ENCODE assay signal across 13 cellular contexts in the genomic region with DNA sequence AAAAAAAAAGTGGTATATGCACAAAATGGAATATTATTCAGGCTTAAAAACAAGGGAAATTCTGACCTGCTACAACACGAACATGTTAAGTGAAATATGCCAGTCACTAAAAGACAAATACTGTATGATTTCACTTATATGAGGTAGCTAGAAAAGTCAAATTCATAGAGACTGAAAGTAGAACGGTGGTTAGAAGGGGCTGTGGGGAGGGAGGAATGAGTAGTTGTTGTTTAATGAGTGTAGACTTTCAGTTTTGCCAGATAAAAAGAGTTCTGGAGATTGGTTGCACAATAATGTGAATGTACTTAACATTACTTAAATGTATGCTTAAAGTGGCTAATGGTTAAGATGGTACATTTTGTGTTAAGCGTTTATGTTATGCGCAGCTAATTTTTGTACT.
DNase-seq lines count a peak whose midpoint lies in the region; ATAC-seq, FAIRE-seq and TF ChIP-seq lines count a peak whose summit lies in the region.
"Had no signal": no experiment of that assay in that cellular context is flagged by ENCODE, and none has a peak within 500 bp of the region (broad histone marks: within the 10 kb centered on the region; RNA-seq: fewer than 3 reads in every experiment).

No MANE protein-coding gene starts in this region.

- no peaks in the 10 kb centered on the region for H3K36me3 ChIP-seq in heart right ventricle

- H3K4me3 Mint-ChIP-seq in T-helper 1 cell treated with Interleukin-12 subunit alpha and Interleukin-12 subunit beta and Interleukin-4 antibody, amounts not matched to agents 30 μg/mL and 1 μg/mL, for 36 hours: peak overlapping the region; percentile 29
- H3K4me3 Mint-ChIP-seq: CD14-positive monocyte had no signal

- peaks cover 22% of the 10 kb centered on the region for H3K9me3 Mint-ChIP-seq in T-helper 1 cell treated with Interleukin-12 subunit alpha and Interleukin-12 subunit beta and Interleukin-4 antibody, amounts not matched to agents 30 μg/mL and 1 μg/mL, for 36 hours
- H3K9me3 Mint-ChIP-seq: CD14-positive monocyte had no signal

- TF ChIP-seq CTCF in heart right ventricle (IDR thresholded peaks at IDR 0.05): no peak

- FAIRE-seq in GM12891 (lab: Jason Lieb, UNC) (peak; percentile 71), GM19239 (lab: Jason Lieb, UNC) (peak; percentile 81)
- FAIRE-seq: small intestine had no signal

- WGBS in heart right ventricle, 2 donors: 90 to 94% methylated on average over 4 of the region's 4 CpGs

- no peaks in the 10 kb centered on the region for H3K9me3 ChIP-seq in heart right ventricle
- H3K9me3 ChIP-seq: body of pancreas had no signal

- ATAC-seq in HG02885 (IDR thresholded peaks at IDR 0.05; ENCODE audit: poor library complexity, unreplicated experiment) (peak; percentile 70), heart right ventricle (no peak)
- ATAC-seq: body of pancreas had no signal

- TF ChIP-seq POLR2A in GM12891 (IDR thresholded peaks at IDR 0.05; ENCODE audit: low read depth, low read length) (no peak), erythroblast (IDR thresholded peaks at IDR 0.05; ENCODE audit: low read length) (no peak)

- no peak overlapping the region for H3K27ac ChIP-seq in heart right ventricle
- H3K27ac ChIP-seq: body of pancreas had no signal

- H3K4me3 ChIP-seq in heart right ventricle: no peak overlapping the region
- H3K4me3 ChIP-seq: body of pancreas had no signal

- peaks cover 0 to 15% (median 0%) of the 10 kb centered on the region in 9 donors for H3K4me1 ChIP-seq in heart right ventricle
- H3K4me1 ChIP-seq: body of pancreas had no signal

- intact Hi-C loops in heart right ventricle (cut with DNase I): no loop called here

- no peak for DNase-seq in GM12891 (ENCODE audit: insufficient read length, low spot score)
- DNase-seq in GM19239 (ENCODE audit: insufficient read length, low spot score): no peak
- DNase-seq in GM19238 (ENCODE audit: insufficient read length, low spot score): no peak
- DNase-seq in erythroblast (lab: John Stamatoyannopoulos, UW): no peak
- DNase-seq in HCEC 1CT: no peak
- DNase-seq in heart right ventricle: no peak
- DNase-seq: body of pancreas, mesenchymal stem cell, small intestine, T1000 had no signal

- peaks cover 43% of the 10 kb centered on the region for H3K27me3 Mint-ChIP-seq in T-helper 1 cell treated with Interleukin-12 subunit alpha and Interleukin-12 subunit beta and Interleukin-4 antibody, amounts not matched to agents 30 μg/mL and 1 μg/mL, for 36 hours (ENCODE audit: low read depth)

- H3K27me3 ChIP-seq in heart right ventricle: peaks cover 0 to 12% (median 0%) of the 10 kb centered on the region in 7 donors
- H3K27me3 ChIP-seq: body of pancreas had no signal

- H3K4me1 Mint-ChIP-seq in T-helper 1 cell treated with Interleukin-12 subunit alpha and Interleukin-12 subunit beta and Interleukin-4 antibody, amounts not matched to agents 30 μg/mL and 1 μg/mL, for 36 hours (ENCODE audit: low read depth): peaks cover 56% of the 10 kb centered on the region

- peaks cover 29% of the 10 kb centered on the region for H3K36me3 Mint-ChIP-seq in T-helper 1 cell treated with Interleukin-12 subunit alpha and Interleukin-12 subunit beta and Interleukin-4 antibody, amounts not matched to agents 30 μg/mL and 1 μg/mL, for 36 hours (ENCODE audit: low read depth)
- H3K36me3 Mint-ChIP-seq: CD14-positive monocyte had no signal

- peak overlapping the region; percentile 62 for H3K27ac Mint-ChIP-seq in T-helper 1 cell treated with Interleukin-12 subunit alpha and Interleukin-12 subunit beta and Interleukin-4 antibody, amounts not matched to agents 30 μg/mL and 1 μg/mL, for 36 hours
- H3K27ac Mint-ChIP-seq: CD14-positive monocyte had no signal

TF ChIP-seq in GM12891, 5 proteins besides CTCF, POLR2A, EP300 and RAD21:
- no peak for TF ChIP-seq POU2F2 (IDR thresholded peaks at IDR 0.05; ENCODE audit: low read depth, low read length)
